In genomic region chr7:116337013-116337412, GRCh38 we compare ENCODE assay signal across 26 cellular contexts.
"Had no signal": no experiment of that assay in that cellular context is flagged by ENCODE, and none has a peak within 500 bp of the region (broad histone marks: within the 10 kb centered on the region; RNA-seq: fewer than 3 reads in every experiment).

No MANE protein-coding gene starts in this region.

- DNase-seq: cortex of kidney; effector CD4-positive, alpha-beta T cell; foreskin fibroblast; gastrocnemius medialis; head of caudate nucleus; left ventricle myocardium superior; lower lobe of right lung; mucosa of descending colon; naive B cell; stimulated activated CD4-positive, alpha-beta T cell treated with anti-CD3 and anti-CD28 coated beads, Interleukin-12 subunit alpha, Interleukin-12 subunit beta, amount 100 ng/mL, for 4 hours; stimulated activated CD4-positive, alpha-beta T cell treated with anti-CD3 and anti-CD28 coated beads, Interleukin-1b, Interleukin-23, amount 100 ng/mL, for 48 hours; stimulated activated CD4-positive, alpha-beta T cell treated with anti-CD3 and anti-CD28 coated beads, Interleukin-4, amount 100 ng/mL, for 1 hour; stimulated activated CD8-positive, alpha-beta memory T cell treated with anti-CD3 and anti-CD28 coated beads, Interleukin-4, amount 100 ng/mL, for 48 hours; stimulated activated naive CD4-positive, alpha-beta T cell; stimulated activated naive CD8-positive, alpha-beta T cell treated with anti-CD3 and anti-CD28 coated beads, Interleukin-15, amount 100 ng/mL, for 72 hours; thyroid gland had no signal

- H3K27ac Mint-ChIP-seq: mesothelial cell of epicardium; naive B cell; natural killer cell treated with Interleukin-12 subunit alpha and Interleukin-12 subunit beta and Interleukin-15 and Interleukin-18, amount 100 ng/mL, for 72 hours; stimulated activated naive CD8-positive, alpha-beta T cell treated with anti-CD3 and anti-CD28 coated beads, Interleukin-15, amount 100 ng/mL, for 72 hours; type B pancreatic cell had no signal

- H3K27ac ChIP-seq: epithelial cell of prostate, gastrocnemius medialis, lower lobe of right lung, prostate gland, right atrium auricular region, thyroid gland had no signal

- H3K4me3 ChIP-seq: gastrocnemius medialis, lower lobe of right lung, mucosa of descending colon, prostate gland, right atrium auricular region, smooth muscle cell, thyroid gland had no signal

- H3K27me3 ChIP-seq: gastrocnemius medialis, right atrium auricular region, thyroid gland had no signal

- H3K4me1 Mint-ChIP-seq: naive B cell, neural crest cell had no signal

- H3K36me3 Mint-ChIP-seq: mesothelial cell of epicardium; naive B cell; natural killer cell treated with Interleukin-12 subunit alpha and Interleukin-12 subunit beta and Interleukin-15 and Interleukin-18, amount 100 ng/mL, for 72 hours; type B pancreatic cell had no signal

- H3K36me3 ChIP-seq: gastrocnemius medialis, lower lobe of right lung, prostate gland, right atrium auricular region, thyroid gland had no signal

- H3K4me1 ChIP-seq: prostate gland had no signal

- ATAC-seq: esophagus mucosa; gastrocnemius medialis; left ventricle myocardium superior; mucosa of descending colon; natural killer cell treated with Interleukin-12 subunit alpha and Interleukin-12 subunit beta and Interleukin-15 and Interleukin-18, amount 100 ng/mL, for 72 hours; sciatic nerve; stimulated activated naive CD8-positive, alpha-beta T cell treated with anti-CD3 and anti-CD28 coated beads, Interleukin-15, amount 100 ng/mL, for 72 hours had no signal

- H3K4me3 Mint-ChIP-seq: mesothelial cell of epicardium; naive B cell; natural killer cell treated with Interleukin-12 subunit alpha and Interleukin-12 subunit beta and Interleukin-15 and Interleukin-18, amount 100 ng/mL, for 72 hours; neural crest cell; stimulated activated naive CD8-positive, alpha-beta T cell treated with anti-CD3 and anti-CD28 coated beads, Interleukin-15, amount 100 ng/mL, for 72 hours; type B pancreatic cell had no signal

- H3K9me3 ChIP-seq: gastrocnemius medialis, lower lobe of right lung, mucosa of descending colon, prostate gland, right atrium auricular region, thyroid gland had no signal

- H3K9me3 Mint-ChIP-seq: natural killer cell treated with Interleukin-12 subunit alpha and Interleukin-12 subunit beta and Interleukin-15 and Interleukin-18, amount 100 ng/mL, for 72 hours; neural crest cell; stimulated activated naive CD8-positive, alpha-beta T cell treated with anti-CD3 and anti-CD28 coated beads, Interleukin-15, amount 100 ng/mL, for 72 hours; type B pancreatic cell had no signal
